In the genomic region with DNA sequence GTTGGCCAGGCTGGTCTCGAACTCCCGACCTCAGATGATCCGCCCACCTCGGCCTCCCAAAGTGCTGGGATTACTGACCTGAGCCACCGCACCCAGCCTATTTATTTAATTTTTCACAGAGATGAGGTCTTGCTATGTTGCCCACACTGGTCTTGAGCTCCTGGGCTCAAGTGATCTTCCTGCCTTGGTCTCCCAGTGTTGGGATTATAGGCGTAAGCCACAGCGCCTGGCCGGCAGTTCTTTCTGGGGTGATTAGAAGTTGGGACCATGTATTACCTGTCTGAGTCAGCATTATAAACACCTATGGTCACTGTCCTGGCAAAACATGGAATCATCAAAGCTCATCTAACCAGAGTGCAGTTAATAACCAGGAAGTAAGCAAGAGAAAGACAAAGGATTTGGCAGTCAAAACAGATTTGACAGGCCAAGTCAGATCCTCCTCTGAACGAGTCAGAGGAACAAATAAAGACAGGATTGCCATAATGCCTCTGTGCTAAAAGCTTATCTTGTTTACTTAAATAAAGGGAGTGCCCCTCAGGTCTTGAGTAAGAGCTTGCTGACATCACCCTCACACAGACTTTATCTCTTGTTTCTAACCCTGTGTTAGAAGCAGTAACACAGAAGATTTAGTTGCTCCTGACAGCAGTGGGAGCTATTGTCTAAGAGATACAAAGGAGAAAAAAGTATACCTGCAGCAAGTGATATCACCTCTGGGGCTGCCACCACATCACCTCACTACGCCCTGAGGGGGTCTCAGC, we compare ENCODE assay signal across 1 cellular context.
A peak's percentile ranks its signal among the peaks of the same experiment; 100 is the strongest.
TF ChIP-seq lines count a peak whose summit lies in the region.

No MANE protein-coding gene starts in this region.

TF ChIP-seq in K562, 482 proteins besides CTCF, POLR2A, EP300 and RAD21 (continues in another document):
- TF ChIP-seq, protein P1, sequence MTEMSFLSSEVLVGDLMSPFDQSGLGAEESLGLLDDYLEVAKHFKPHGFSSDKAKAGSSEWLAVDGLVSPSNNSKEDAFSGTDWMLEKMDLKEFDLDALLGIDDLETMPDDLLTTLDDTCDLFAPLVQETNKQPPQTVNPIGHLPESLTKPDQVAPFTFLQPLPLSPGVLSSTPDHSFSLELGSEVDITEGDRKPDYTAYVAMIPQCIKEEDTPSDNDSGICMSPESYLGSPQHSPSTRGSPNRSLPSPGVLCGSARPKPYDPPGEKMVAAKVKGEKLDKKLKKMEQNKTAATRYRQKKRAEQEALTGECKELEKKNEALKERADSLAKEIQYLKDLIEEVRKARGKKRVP (CRISPR knock-in tag; IDR thresholded peaks at IDR 0.05): peak; percentile 80
- TF ChIP-seq JUNB (CRISPR knock-in tag; conservative IDR thresholded peaks at IDR 0.05) (peak; percentile 92), CTCFL (IDR thresholded peaks at IDR 0.05; ENCODE audit: borderline replicate concordance, insufficient read depth, low read depth, low read length, poor library complexity, severe bottlenecking) (no peak), RBM34 (IDR thresholded peaks at IDR 0.05; ENCODE audit: borderline replicate concordance, insufficient read depth, low read length) (0 out of 2 replicates have a peak, but pooled peaks have one; percentile 86), ATF7 (IDR thresholded peaks at IDR 0.05) (no peak), CUX1 (CRISPR knock-in tag; IDR thresholded peaks at IDR 0.05) (peak; percentile 54; the same call in 1 of the 2 replicates), OTX1 (CRISPR knock-in tag; IDR thresholded peaks at IDR 0.05) (peak; percentile 3; the same call in 1 of the 2 replicates), SOX6 (IDR thresholded peaks at IDR 0.05) (no peak), ZNF764 (CRISPR knock-in tag; IDR thresholded peaks at IDR 0.05; ENCODE audit: low read depth) (no peak), ZNF175 (CRISPR knock-in tag; IDR thresholded peaks at IDR 0.05; ENCODE audit: low read depth) (no peak), FOXJ2 (tag; IDR thresholded peaks at IDR 0.05) (peak; percentile 100), ZBTB17 (CRISPR knock-in tag; IDR thresholded peaks at IDR 0.05) (peak; percentile 85; the same call in 1 of the 2 replicates), HNRNPLL (IDR thresholded peaks at IDR 0.05; ENCODE audit: low read depth, low read length, poor library complexity, severe bottlenecking) (no peak), NR2C2 (CRISPR knock-in tag; IDR thresholded peaks at IDR 0.05) (peak; percentile 83), NR2C2 (tag; IDR thresholded peaks at IDR 0.05) (no peak), ZNF12 (CRISPR knock-in tag; IDR thresholded peaks at IDR 0.05) (no peak), SMAD4 (CRISPR knock-in tag; conservative IDR thresholded peaks at IDR 0.05) (peak; percentile 100), MAZ (CRISPR knock-in tag; conservative IDR thresholded peaks at IDR 0.05 in 1 of 2, IDR thresholded peaks at IDR 0.05 in 1 of 2) (peak in 1 of 2 experiments; percentile 87; a peak in 2 of 4 replicates), ETS2 (tag; IDR thresholded peaks at IDR 0.05; ENCODE audit: borderline replicate concordance, poor library complexity, severe bottlenecking) (no peak), NFIC (IDR thresholded peaks at IDR 0.05) (no peak), ZNF696 (CRISPR knock-in tag; conservative IDR thresholded peaks at IDR 0.05) (no peak), KLF6 (CRISPR knock-in tag; IDR thresholded peaks at IDR 0.05; ENCODE audit: borderline replicate concordance) (peak; percentile 98; the same call in 1 of the 2 replicates), PYGO2 (tag; IDR thresholded peaks at IDR 0.05) (peak; percentile 84), ZNF324 (CRISPR knock-in tag; IDR thresholded peaks at IDR 0.05) (no peak), RCOR1 (IDR thresholded peaks at IDR 0.05; ENCODE audit: borderline replicate concordance in 1 of 2, low read depth in 2 of 2, low read length in 2 of 2) (peak; percentile 100), ZNF253 (CRISPR knock-in tag; conservative IDR thresholded peaks at IDR 0.05) (0 out of 2 replicates have a peak, but pooled peaks have one; percentile 68), NFIX (CRISPR knock-in tag; IDR thresholded peaks at IDR 0.05; ENCODE audit: low read depth) (0 out of 2 replicates have a peak, but pooled peaks have one; percentile 28), HIVEP1 (CRISPR knock-in tag; IDR thresholded peaks at IDR 0.05) (peak; percentile 89), ERF (CRISPR knock-in tag; IDR thresholded peaks at IDR 0.05) (peak; percentile 55; the same call in 1 of the 2 replicates), ZNF583 (CRISPR knock-in tag; IDR thresholded peaks at IDR 0.05) (0 out of 2 replicates have a peak, but pooled peaks have one; percentile 9), SMAD3 (CRISPR knock-in tag; conservative IDR thresholded peaks at IDR 0.05) (peak; percentile 96), MXI1 (IDR thresholded peaks at IDR 0.05; ENCODE audit: low read depth, low read length) (peak; percentile 86), CCAR2 (IDR thresholded peaks at IDR 0.05; ENCODE audit: low read depth, low read length) (peak; percentile 55; the same call in 1 of the 2 replicates), KDM5B (IDR thresholded peaks at IDR 0.05; ENCODE audit: insufficient replicate concordance, low read depth, low read length) (peak; percentile 56), ZNF217 (CRISPR knock-in tag; IDR thresholded peaks at IDR 0.05) (no peak), ZC3H11A (IDR thresholded peaks at IDR 0.05; ENCODE audit: low read depth, low read length) (peak; percentile 15; the same call in 1 of the 2 replicates), ZNF384 (IDR thresholded peaks at IDR 0.05; ENCODE audit: low read depth, low read length) (peak; percentile 89), TOE1 (IDR thresholded peaks at IDR 0.05; ENCODE audit: borderline replicate concordance) (no peak), TOE1 (CRISPR knock-in tag; IDR thresholded peaks at IDR 0.05; ENCODE audit: borderline replicate concordance, low read depth) (peak; percentile 97), ZNF140 (CRISPR knock-in tag; IDR thresholded peaks at IDR 0.05) (0 out of 2 replicates have a peak, but pooled peaks have one; percentile 5), ATF3 (IDR thresholded peaks at IDR 0.05) (no peak), ATF3 (CRISPR knock-in tag; conservative IDR thresholded peaks at IDR 0.05) (peak; percentile 100), NFE2 (IDR thresholded peaks at IDR 0.05; ENCODE audit: low read depth) (no peak), ZNF561 (CRISPR knock-in tag; conservative IDR thresholded peaks at IDR 0.05) (no peak), TBP (optimal IDR thresholded peaks at IDR 0.05; ENCODE audit: low read depth, low read length) (peak; percentile 42), MYC (IDR thresholded peaks at IDR 0.05; ENCODE audit: low read depth, low read length) (peak; percentile 96), MYC (CRISPR knock-in tag; IDR thresholded peaks at IDR 0.05; ENCODE audit: borderline replicate concordance, low read depth) (peak; percentile 78; the same call in 1 of the 2 replicates), JUN (IDR thresholded peaks at IDR 0.05; ENCODE audit: borderline replicate concordance, low read depth, low read length) (peak; percentile 100), JUN (CRISPR knock-in tag; IDR thresholded peaks at IDR 0.05; ENCODE audit: borderline replicate concordance) (no peak), SMC3 (conservative IDR thresholded peaks at IDR 0.05; ENCODE audit: insufficient read depth, low read depth, low read length) (peak; percentile 74; the same call in 1 of the 2 replicates), EZH2 (IDR thresholded peaks at IDR 0.05; ENCODE audit: borderline replicate concordance, low read depth, low read length) (peak; percentile 48; the same call in 1 of the 2 replicates), HCFC1 (IDR thresholded peaks at IDR 0.05; ENCODE audit: low read depth, low read length) (peak; percentile 23; the same call in 1 of the 2 replicates), NEUROD1 (IDR thresholded peaks at IDR 0.05; ENCODE audit: borderline replicate concordance, low read depth, low read length, partially characterized antibody) (no peak), TFAM (CRISPR knock-in tag; conservative IDR thresholded peaks at IDR 0.05) (no peak)
- TF ChIP-seq, protein P2, sequence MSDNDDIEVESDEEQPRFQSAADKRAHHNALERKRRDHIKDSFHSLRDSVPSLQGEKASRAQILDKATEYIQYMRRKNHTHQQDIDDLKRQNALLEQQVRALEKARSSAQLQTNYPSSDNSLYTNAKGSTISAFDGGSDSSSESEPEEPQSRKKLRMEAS (CRISPR knock-in tag; IDR thresholded peaks at IDR 0.05): no peak
- TF ChIP-seq, protein P3, sequence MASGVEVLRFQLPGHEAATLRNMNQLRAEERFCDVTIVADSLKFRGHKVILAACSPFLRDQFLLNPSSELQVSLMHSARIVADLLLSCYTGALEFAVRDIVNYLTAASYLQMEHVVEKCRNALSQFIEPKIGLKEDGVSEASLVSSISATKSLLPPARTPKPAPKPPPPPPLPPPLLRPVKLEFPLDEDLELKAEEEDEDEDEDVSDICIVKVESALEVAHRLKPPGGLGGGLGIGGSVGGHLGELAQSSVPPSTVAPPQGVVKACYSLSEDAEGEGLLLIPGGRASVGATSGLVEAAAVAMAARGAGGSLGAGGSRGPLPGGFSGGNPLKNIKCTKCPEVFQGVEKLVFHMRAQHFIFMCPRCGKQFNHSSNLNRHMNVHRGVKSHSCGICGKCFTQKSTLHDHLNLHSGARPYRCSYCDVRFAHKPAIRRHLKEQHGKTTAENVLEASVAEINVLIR (CRISPR knock-in tag; IDR thresholded peaks at IDR 0.05): peak; percentile 83
- TF ChIP-seq, protein P4, sequence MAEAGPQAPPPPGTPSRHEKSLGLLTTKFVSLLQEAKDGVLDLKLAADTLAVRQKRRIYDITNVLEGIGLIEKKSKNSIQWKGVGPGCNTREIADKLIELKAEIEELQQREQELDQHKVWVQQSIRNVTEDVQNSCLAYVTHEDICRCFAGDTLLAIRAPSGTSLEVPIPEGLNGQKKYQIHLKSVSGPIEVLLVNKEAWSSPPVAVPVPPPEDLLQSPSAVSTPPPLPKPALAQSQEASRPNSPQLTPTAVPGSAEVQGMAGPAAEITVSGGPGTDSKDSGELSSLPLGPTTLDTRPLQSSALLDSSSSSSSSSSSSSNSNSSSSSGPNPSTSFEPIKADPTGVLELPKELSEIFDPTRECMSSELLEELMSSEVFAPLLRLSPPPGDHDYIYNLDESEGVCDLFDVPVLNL (CRISPR knock-in tag; IDR thresholded peaks at IDR 0.05; ENCODE audit: low read depth): peak; percentile 77; the same call in 1 of the 2 replicates
